Comparison of ENCODE assay signal across 10 cellular contexts in genomic region chr1:184953600-184954219, GRCh38. TPM values are rescaled to one million over a fixed set of nuclear protein-coding genes. Genes with fewer than 3 reads are reported as not detected.
DNase-seq lines count a peak whose midpoint lies in the region; ATAC-seq lines count a peak whose summit lies in the region.
"Had no signal": no experiment of that assay in that cellular context is flagged by ENCODE, and none has a peak within 500 bp of the region (broad histone marks: within the 10 kb centered on the region; RNA-seq: fewer than 3 reads in every experiment).

No MANE protein-coding gene starts in this region.

- H3K4me1 Mint-ChIP-seq in central memory CD8-positive, alpha-beta T cell = peaks cover 36% of the 10 kb centered on the region

- no peak overlapping the region for H4K8ac ChIP-seq in trophoblast cell (ENCODE audit: low read depth, low read length)

- H3K4me3 ChIP-seq in trophoblast cell (ENCODE audit: low read depth, low read length) = no peak overlapping the region

- H4K91ac ChIP-seq in trophoblast cell (ENCODE audit: low read depth, low read length) = no peak overlapping the region

- H3K18ac ChIP-seq in trophoblast cell (ENCODE audit: low read length) = no peak overlapping the region

- H3K23ac ChIP-seq in trophoblast cell (ENCODE audit: low read length) = no peak overlapping the region

- H3K27me3 ChIP-seq in trophoblast cell (ENCODE audit: insufficient read depth, low read length) = no peaks in the 10 kb centered on the region

- no peak overlapping the region for H2BK5ac ChIP-seq in trophoblast cell (ENCODE audit: low read depth, low read length, poor library complexity)

- no peak overlapping the region for H3K9ac ChIP-seq in trophoblast cell (ENCODE audit: low read length)

- no peak overlapping the region for H2AFZ ChIP-seq in trophoblast cell (ENCODE audit: insufficient read depth, low read length, poor library complexity)

- no peak overlapping the region for H2BK12ac ChIP-seq in trophoblast cell (ENCODE audit: low read length)

- no peak overlapping the region for H2BK120ac ChIP-seq in trophoblast cell (ENCODE audit: insufficient read depth, low read length, poor library complexity)

- H3K36me3 ChIP-seq in trophoblast cell (ENCODE audit: control insufficient read depth in 1 of 2, insufficient read depth in 2 of 2, low read length in 2 of 2) = no peaks in the 10 kb centered on the region

- H4K12ac ChIP-seq in trophoblast cell (ENCODE audit: low read depth, low read length) = no peak overlapping the region

- H3K27ac ChIP-seq in trophoblast cell (ENCODE audit: low read depth, low read length) = peak overlapping the region; percentile 91

- H3K9me3 Mint-ChIP-seq in central memory CD8-positive, alpha-beta T cell = no peaks in the 10 kb centered on the region

- DNase-seq in ELR (ENCODE audit: low read depth) = peak; percentile 90
- peak; percentile 70 for DNase-seq in NCI-H226
- DNase-seq in central memory CD8-positive, alpha-beta T cell (ENCODE audit: low spot score in 2 of 2) = no peak
- DNase-seq in trophoblast cell = peak; percentile 50 to 93
- DNase-seq in COLO668 (lab: John Stamatoyannopoulos, UW; ENCODE audit: unreplicated experiment) = no peak
- no peak for DNase-seq in NCI-H345 (lab: John Stamatoyannopoulos, UW)
- DNase-seq: activated CD4-positive, alpha-beta T cell treated with anti-CD3 and anti-CD28 coated beads for 48 hours; stimulated activated naive CD4-positive, alpha-beta T cell had no signal

- no peak overlapping the region for H3K4me3 Mint-ChIP-seq in central memory CD8-positive, alpha-beta T cell

- peak; percentile 42 for ATAC-seq in central memory CD8-positive, alpha-beta T cell (replicated peaks; ENCODE audit: extremely low read depth, poor library complexity, severe bottlenecking)
- ATAC-seq in GM19035 (IDR thresholded peaks at IDR 0.05; ENCODE audit: unreplicated experiment) (no peak), GM19452 (IDR thresholded peaks at IDR 0.05; ENCODE audit: unreplicated experiment) (no peak)

- no peak overlapping the region for H3K4ac ChIP-seq in trophoblast cell (ENCODE audit: low read depth, low read length)

- H3K27ac Mint-ChIP-seq in central memory CD8-positive, alpha-beta T cell (ENCODE audit: low read depth) = peak overlapping the region; percentile 90

- H3K14ac ChIP-seq in trophoblast cell (ENCODE audit: low read length) = no peak overlapping the region

- WGBS in trophoblast cell (ENCODE audit: extremely low coverage, insufficient coverage, insufficient read length) = no CpG with 5 or more reads among the region's 6 CpGs

- no peaks in the 10 kb centered on the region for H3K79me2 ChIP-seq in trophoblast cell (ENCODE audit: control insufficient read depth, insufficient read depth, low read length, poor library complexity)

- H3K4me1 ChIP-seq in trophoblast cell (ENCODE audit: control insufficient read depth in 1 of 2, insufficient read depth in 2 of 2, low read length in 2 of 2) = peaks cover 3 to 7% of the 10 kb centered on the region in 2 experiments

- peak overlapping the region; percentile 23 for H3K4me2 ChIP-seq in trophoblast cell (ENCODE audit: low read length)

- no peak overlapping the region for H2AK5ac ChIP-seq in trophoblast cell (ENCODE audit: low read length)

- H3K36me3 Mint-ChIP-seq in central memory CD8-positive, alpha-beta T cell (ENCODE audit: insufficient read depth) = peaks cover 4% of the 10 kb centered on the region

- H3K79me1 ChIP-seq in trophoblast cell (ENCODE audit: low read length) = peaks cover 16% of the 10 kb centered on the region

- no peaks in the 10 kb centered on the region for H3K27me3 Mint-ChIP-seq in central memory CD8-positive, alpha-beta T cell

- H3K9me3 ChIP-seq in trophoblast cell (ENCODE audit: insufficient read depth, low read depth, low read length) = no peaks in the 10 kb centered on the region

RNA-seq across cellular contexts. Expression of gene NIBAN1, which starts 20.6 kb away (rescaled TPM):
- polyA plus RNA-seq in trophoblast cell (2013) = 6.7 and 7.0 TPM in 2 replicates

Comparison
In these comparisons a context has a peak if more than half of its experiments do, and no peak if none do; other contexts are left out.
1. DNase-seq: peak in ELR (single experiment), NCI-H226 (single experiment) and trophoblast cell (2 of 2); none in central memory CD8-positive, alpha-beta T cell (0 of 2), COLO668 (single experiment) and NCI-H345 (single experiment).